1 cellular context compared by ENCODE assay signal in genomic region chr19:17352608-17353280, GRCh38.
TF ChIP-seq lines count a peak whose summit lies in the region.

No MANE protein-coding gene starts in this region.

TF ChIP-seq in WTC11, 78 proteins besides CTCF, POLR2A, EP300 and RAD21 (continued from another document):
- TF ChIP-seq, protein P1, sequence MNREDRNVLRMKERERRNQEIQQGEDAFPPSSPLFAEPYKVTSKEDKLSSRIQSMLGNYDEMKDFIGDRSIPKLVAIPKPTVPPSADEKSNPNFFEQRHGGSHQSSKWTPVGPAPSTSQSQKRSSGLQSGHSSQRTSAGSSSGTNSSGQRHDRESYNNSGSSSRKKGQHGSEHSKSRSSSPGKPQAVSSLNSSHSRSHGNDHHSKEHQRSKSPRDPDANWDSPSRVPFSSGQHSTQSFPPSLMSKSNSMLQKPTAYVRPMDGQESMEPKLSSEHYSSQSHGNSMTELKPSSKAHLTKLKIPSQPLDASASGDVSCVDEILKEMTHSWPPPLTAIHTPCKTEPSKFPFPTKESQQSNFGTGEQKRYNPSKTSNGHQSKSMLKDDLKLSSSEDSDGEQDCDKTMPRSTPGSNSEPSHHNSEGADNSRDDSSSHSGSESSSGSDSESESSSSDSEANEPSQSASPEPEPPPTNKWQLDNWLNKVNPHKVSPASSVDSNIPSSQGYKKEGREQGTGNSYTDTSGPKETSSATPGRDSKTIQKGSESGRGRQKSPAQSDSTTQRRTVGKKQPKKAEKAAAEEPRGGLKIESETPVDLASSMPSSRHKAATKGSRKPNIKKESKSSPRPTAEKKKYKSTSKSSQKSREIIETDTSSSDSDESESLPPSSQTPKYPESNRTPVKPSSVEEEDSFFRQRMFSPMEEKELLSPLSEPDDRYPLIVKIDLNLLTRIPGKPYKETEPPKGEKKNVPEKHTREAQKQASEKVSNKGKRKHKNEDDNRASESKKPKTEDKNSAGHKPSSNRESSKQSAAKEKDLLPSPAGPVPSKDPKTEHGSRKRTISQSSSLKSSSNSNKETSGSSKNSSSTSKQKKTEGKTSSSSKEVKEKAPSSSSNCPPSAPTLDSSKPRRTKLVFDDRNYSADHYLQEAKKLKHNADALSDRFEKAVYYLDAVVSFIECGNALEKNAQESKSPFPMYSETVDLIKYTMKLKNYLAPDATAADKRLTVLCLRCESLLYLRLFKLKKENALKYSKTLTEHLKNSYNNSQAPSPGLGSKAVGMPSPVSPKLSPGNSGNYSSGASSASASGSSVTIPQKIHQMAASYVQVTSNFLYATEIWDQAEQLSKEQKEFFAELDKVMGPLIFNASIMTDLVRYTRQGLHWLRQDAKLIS (CRISPR knock-in tag; IDR thresholded peaks at IDR 0.05; ENCODE audit: borderline replicate concordance) = no peak
- TF ChIP-seq ESRRA (CRISPR knock-in tag; IDR thresholded peaks at IDR 0.05; ENCODE audit: borderline replicate concordance) (no peak), ARID4B (CRISPR knock-in tag; IDR thresholded peaks at IDR 0.05; ENCODE audit: borderline replicate concordance) (no peak), NR3C1 (CRISPR knock-in tag; conservative IDR thresholded peaks at IDR 0.05; ENCODE audit: low read depth) (no peak)
- TF ChIP-seq, protein P2, sequence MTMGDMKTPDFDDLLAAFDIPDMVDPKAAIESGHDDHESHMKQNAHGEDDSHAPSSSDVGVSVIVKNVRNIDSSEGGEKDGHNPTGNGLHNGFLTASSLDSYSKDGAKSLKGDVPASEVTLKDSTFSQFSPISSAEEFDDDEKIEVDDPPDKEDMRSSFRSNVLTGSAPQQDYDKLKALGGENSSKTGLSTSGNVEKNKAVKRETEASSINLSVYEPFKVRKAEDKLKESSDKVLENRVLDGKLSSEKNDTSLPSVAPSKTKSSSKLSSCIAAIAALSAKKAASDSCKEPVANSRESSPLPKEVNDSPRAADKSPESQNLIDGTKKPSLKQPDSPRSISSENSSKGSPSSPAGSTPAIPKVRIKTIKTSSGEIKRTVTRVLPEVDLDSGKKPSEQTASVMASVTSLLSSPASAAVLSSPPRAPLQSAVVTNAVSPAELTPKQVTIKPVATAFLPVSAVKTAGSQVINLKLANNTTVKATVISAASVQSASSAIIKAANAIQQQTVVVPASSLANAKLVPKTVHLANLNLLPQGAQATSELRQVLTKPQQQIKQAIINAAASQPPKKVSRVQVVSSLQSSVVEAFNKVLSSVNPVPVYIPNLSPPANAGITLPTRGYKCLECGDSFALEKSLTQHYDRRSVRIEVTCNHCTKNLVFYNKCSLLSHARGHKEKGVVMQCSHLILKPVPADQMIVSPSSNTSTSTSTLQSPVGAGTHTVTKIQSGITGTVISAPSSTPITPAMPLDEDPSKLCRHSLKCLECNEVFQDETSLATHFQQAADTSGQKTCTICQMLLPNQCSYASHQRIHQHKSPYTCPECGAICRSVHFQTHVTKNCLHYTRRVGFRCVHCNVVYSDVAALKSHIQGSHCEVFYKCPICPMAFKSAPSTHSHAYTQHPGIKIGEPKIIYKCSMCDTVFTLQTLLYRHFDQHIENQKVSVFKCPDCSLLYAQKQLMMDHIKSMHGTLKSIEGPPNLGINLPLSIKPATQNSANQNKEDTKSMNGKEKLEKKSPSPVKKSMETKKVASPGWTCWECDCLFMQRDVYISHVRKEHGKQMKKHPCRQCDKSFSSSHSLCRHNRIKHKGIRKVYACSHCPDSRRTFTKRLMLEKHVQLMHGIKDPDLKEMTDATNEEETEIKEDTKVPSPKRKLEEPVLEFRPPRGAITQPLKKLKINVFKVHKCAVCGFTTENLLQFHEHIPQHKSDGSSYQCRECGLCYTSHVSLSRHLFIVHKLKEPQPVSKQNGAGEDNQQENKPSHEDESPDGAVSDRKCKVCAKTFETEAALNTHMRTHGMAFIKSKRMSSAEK (CRISPR knock-in tag; IDR thresholded peaks at IDR 0.05; ENCODE audit: borderline replicate concordance) = no peak
- TF ChIP-seq, protein P3, sequence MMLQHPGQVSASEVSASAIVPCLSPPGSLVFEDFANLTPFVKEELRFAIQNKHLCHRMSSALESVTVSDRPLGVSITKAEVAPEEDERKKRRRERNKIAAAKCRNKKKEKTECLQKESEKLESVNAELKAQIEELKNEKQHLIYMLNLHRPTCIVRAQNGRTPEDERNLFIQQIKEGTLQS (CRISPR knock-in tag; conservative IDR thresholded peaks at IDR 0.05) = no peak
